ENCODE assay signal across 8 cellular contexts in the genomic region with DNA sequence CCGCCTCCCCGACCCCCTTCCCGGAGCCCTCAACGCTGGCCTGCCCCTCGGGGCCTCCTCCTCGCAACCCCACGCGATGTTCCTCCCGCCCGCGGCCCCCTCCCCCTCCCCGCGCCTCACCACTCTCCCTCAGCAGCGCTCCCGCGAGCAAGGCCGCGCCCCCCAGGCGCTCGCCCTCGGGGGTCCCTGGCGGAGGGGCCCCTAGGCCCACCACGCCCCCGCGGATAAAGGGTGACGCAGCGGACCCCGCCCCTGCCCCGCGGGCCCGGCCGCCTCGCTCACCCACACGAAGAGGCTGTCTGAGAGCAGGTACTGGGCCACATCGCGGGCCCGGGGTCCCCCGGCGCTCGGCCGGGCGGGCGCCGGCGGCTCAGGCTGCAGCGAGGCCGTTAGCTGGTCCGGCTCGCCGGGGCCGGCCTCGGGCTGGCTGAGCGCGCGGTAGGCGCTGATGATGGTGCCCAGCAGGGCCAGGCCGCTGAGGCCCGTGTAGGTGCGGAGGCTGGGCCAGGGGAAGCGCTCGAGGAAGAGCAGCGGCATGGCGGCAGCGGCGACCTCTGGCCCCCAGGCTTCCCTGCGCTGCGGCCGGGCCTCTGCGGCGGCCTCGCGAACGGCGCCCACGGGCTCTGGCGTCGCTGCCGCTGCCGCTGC. TPM values are rescaled to one million over a fixed set of nuclear protein-coding genes. Genes with fewer than 3 reads are reported as not detected.
DNase-seq lines count a peak whose midpoint lies in the region; ATAC-seq, FAIRE-seq and TF ChIP-seq lines count a peak whose summit lies in the region.

No MANE protein-coding gene starts in this region.

- no peak for TF ChIP-seq CTCF in K562 (IDR thresholded peaks at IDR 0.05 in 2 of 3, conservative IDR thresholded peaks at IDR 0.05 in 1 of 3; ENCODE audit: insufficient read depth in 2 of 3, low read depth in 1 of 3, low read length in 3 of 3)

- H2AFZ ChIP-seq in K562 (ENCODE audit: low read depth, low read length), result peak overlapping the region; percentile 69; the same call in 1 of the 2 replicates

- no peak for FAIRE-seq in K562 (lab: Jason Lieb, UNC)

- peaks cover 53% of the 10 kb centered on the region for H3K79me2 ChIP-seq in K562 (ENCODE audit: control insufficient read depth, insufficient read depth, low read length)

- TF ChIP-seq EP300 in K562 (IDR thresholded peaks at IDR 0.05; ENCODE audit: low read length), result no peak

- 0% methylated on average over 29 of the region's 79 CpGs for WGBS in K562 (ENCODE audit: insufficient coverage, low coverage, missing lambda C conversion rate)

- peaks cover 23 to 42% of the 10 kb centered on the region in 2 experiments for H3K4me1 ChIP-seq in K562 (replicated peaks in 1 of 2; ENCODE audit: control insufficient read depth in 2 of 2, insufficient read depth in 2 of 2, low read length in 2 of 2)
- H3K4me1 ChIP-seq in iPS-20b (ENCODE audit: insufficient read depth, low read length), result peaks cover 18% of the 10 kb centered on the region

- H3K4me3 ChIP-seq in K562 (peak overlapping the region; percentile 90), iPS-20b (ENCODE audit: low read length) (peak overlapping the region; percentile 83; the same call in 1 of the 2 replicates)

- no peaks in the 10 kb centered on the region for H3K9me1 ChIP-seq in K562 (ENCODE audit: control insufficient read depth, insufficient read depth, low read length)

- H3K9me3 ChIP-seq in K562 (replicated peaks; ENCODE audit: control insufficient read depth, insufficient read depth, low read depth, low read length) (no peaks in the 10 kb centered on the region), iPS-20b (ENCODE audit: insufficient read depth, low read depth, low read length) (no peaks in the 10 kb centered on the region)

- H4K20me1 ChIP-seq in K562 (replicated peaks; ENCODE audit: control insufficient read depth, insufficient read depth, low read length), result peaks cover 12% of the 10 kb centered on the region; the same call in 1 of the 2 replicates

- TF ChIP-seq POLR2A in K562 (conservative IDR thresholded peaks at IDR 0.05), result no peak

- TF ChIP-seq RAD21 in K562 (CRISPR knock-in tag; conservative IDR thresholded peaks at IDR 0.05 in 1 of 2, IDR thresholded peaks at IDR 0.05 in 1 of 2), result no peak

- no TSS peak for BruUV-seq in K562 (replicated peaks; lab: Mats Ljungman, UMichigan)

- H3K4me2 ChIP-seq in K562 (ENCODE audit: insufficient read depth, low read length), result peak overlapping the region; percentile 79; the same call in 1 of the 2 replicates

- peak overlapping the region; percentile 70 to 94; a peak in 3 of 4 replicates for H3K9ac ChIP-seq in K562 (ENCODE audit: insufficient read depth in 1 of 2, low read depth in 2 of 2, low read length in 2 of 2)
- H3K9ac ChIP-seq in iPS-20b (ENCODE audit: low read depth, low read length), result peak overlapping the region; percentile 46; the same call in 1 of the 2 replicates

- H3K36me3 ChIP-seq in K562 (ENCODE audit: control insufficient read depth, insufficient read depth, low read length) (peaks cover 13% of the 10 kb centered on the region; the same call in 2 of the 3 replicates), iPS-20b (ENCODE audit: insufficient read depth, low read depth, low read length) (peaks cover 12% of the 10 kb centered on the region; the same call in 1 of the 2 replicates)

- intact Hi-C loops in K562 (cut with micrococcal nuclease), result loop anchor here (2.0 to 5.0 kb wide), 2 partner anchors 68 to 93 kb away; no protein-coding TSS in a partner anchor

- DNase-seq in NCI-H82 (lab: John Stamatoyannopoulos, UW) (peak; percentile 51), NCI-H82 treated with DMSO at 0.1 percent for 48 hours (lab: John Stamatoyannopoulos, UW; ENCODE audit: unreplicated experiment) (no peak), T follicular helper cell (ENCODE audit: low read depth) (peak; percentile 15), K562 (ENCODE audit: extremely low read depth in 1 of 4, low spot score in 3 of 4) (peak; percentile 38 to 79 (median 60)), inferior parietal cortex (ENCODE audit: extremely low spot score) (no peak)
- DNase-seq in stimulated activated CD4-positive, alpha-beta T cell treated with anti-CD3 and anti-CD28 coated beads, Interleukin-12 subunit alpha, Interleukin-12 subunit beta, amount 100 ng/mL, for 4 hours, result peak; percentile 34

- CTCF ChIA-PET in K562 (lab: Yijun Ruan, JAX; ENCODE audit: low intra/inter-chr PET ratio), result interaction anchor here (0.5 kb wide), 1 partner anchor 107 kb away, joined by 4 read pairs; no protein-coding TSS in a partner anchor

- POLR2A ChIA-PET in K562 (lab: Yijun Ruan, JAX), result interaction anchor here (0.7 to 2.1 kb wide), 2 partner anchors 26 to 133 kb away, joined by 3 to 6 read pairs; a partner anchor contains a TSS

- H3K27ac ChIP-seq in K562 (ENCODE audit: extremely low read depth, low read depth, low read length), result peak overlapping the region; percentile 85
- no peak overlapping the region for H3K27ac ChIP-seq in iPS-20b (ENCODE audit: low read length)

- in situ Hi-C loops in K562 (cut with MboI), result no loop called here

- H3K27me3 ChIP-seq in K562 (ENCODE audit: control insufficient read depth in 2 of 2, insufficient read depth in 2 of 2, low read length in 2 of 2) (no peaks in the 10 kb centered on the region), iPS-20b (ENCODE audit: insufficient read depth, low read length) (peaks cover 31% of the 10 kb centered on the region)

- ATAC-seq in HG03097 (IDR thresholded peaks at IDR 0.05; ENCODE audit: low FRiP score, unreplicated experiment) (peak; percentile 31), K562 (peak; percentile 39)

TF ChIP-seq in K562, 482 proteins besides CTCF, POLR2A, EP300 and RAD21 (continues in another document):
- TF ChIP-seq POLR2H (tag; IDR thresholded peaks at IDR 0.05; ENCODE audit: low read depth) (no peak), BCOR (IDR thresholded peaks at IDR 0.05) (no peak), TAF1 (IDR thresholded peaks at IDR 0.05; ENCODE audit: control insufficient read depth, extremely low read depth, insufficient read depth, low read length, severe bottlenecking) (no peak), ZKSCAN1 (IDR thresholded peaks at IDR 0.05; ENCODE audit: low read depth, low read length) (no peak)

RNA-seq across cellular contexts. Expression of a gene that starts 0.4 kb away (rescaled TPM):
- total RNA-seq in K562 (2011; cell fraction: chromatin; rRNA removed; ENCODE audit: low replicate concordance), result 260 and 308 TPM in 2 replicates
- total RNA-seq in K562 (2011; cell fraction: nucleolus; rRNA removed), result 392 and 441 TPM in 2 replicates
- 458 and 539 TPM in 2 replicates for total RNA-seq in K562 (2011; cell fraction: nucleoplasm; rRNA removed)
- total RNA-seq in K562 (2014; rRNA removed) (99.9 and 121 TPM in 2 replicates), K562 (2014; rRNA removed; fragmentation: Illumina TruSeq; extraction: Trizol) (70.4 and 72.1 TPM in 2 replicates), K562 (2015; rRNA removed; fragmentation: Illumina TruSeq; extraction: Trizol) (57.0 and 61.0 TPM in 2 replicates), K562 (2021) (102 and 113 TPM in 2 replicates)
- polyA plus RNA-seq in K562 (2011; rRNA removed) (58.4 and 62.2 TPM in 2 replicates), K562 (2014; fragmentation: Illumina TruSeq; extraction: Trizol) (50.6 and 51.7 TPM in 2 replicates), K562 (2014; fragmentation: Nextera tagmentation; extraction: Ambion mirVana) (10 to 100 TPM; 15.6 to 27.3 TPM), K562 (2014; rRNA removed) (43.8 and 50.9 TPM in 2 replicates)
- polyA plus RNA-seq in K562 (2011; cell fraction: cytosol; rRNA removed), result 72.0 and 91.3 TPM in 2 replicates
- polyA plus RNA-seq in K562 (2011; cell fraction: nucleus; rRNA removed), result 67.5 and 105 TPM in 2 replicates
- polyA plus RNA-seq in K562 (2012), result 70.1 and 113 TPM in 2 replicates
- 122 and 186 TPM in 2 replicates for polyA minus RNA-seq in K562 (2011; rRNA and poly(A)+ RNA removed)
- 163 and 192 TPM in 2 replicates for polyA minus RNA-seq in K562 (2011; cell fraction: cytosol; rRNA and poly(A)+ RNA removed)
- polyA minus RNA-seq in K562 (2011; cell fraction: nucleus; rRNA and poly(A)+ RNA removed), result 84.7 and 112 TPM in 2 replicates

RNA-seq across cellular contexts. Expression of a gene that starts 26.2 kb away (rescaled TPM):
- total RNA-seq in K562 (2011; cell fraction: chromatin; rRNA removed; ENCODE audit: low replicate concordance), result 51.6 and 102 TPM in 2 replicates
- total RNA-seq in K562 (2011; cell fraction: nucleolus; rRNA removed), result 53.4 and 64.7 TPM in 2 replicates
- total RNA-seq in K562 (2011; cell fraction: nucleoplasm; rRNA removed), result 48.0 and 83.7 TPM in 2 replicates
- total RNA-seq in K562 (2014; rRNA removed) (72.5 and 172 TPM in 2 replicates), K562 (2014; rRNA removed; fragmentation: Illumina TruSeq; extraction: Trizol) (123 and 159 TPM in 2 replicates), K562 (2015; rRNA removed; fragmentation: Illumina TruSeq; extraction: Trizol) (102 and 112 TPM in 2 replicates), K562 (2021) (200 and 218 TPM in 2 replicates)
- polyA plus RNA-seq in K562 (2011; rRNA removed) (142 and 160 TPM in 2 replicates), K562 (2014; fragmentation: Illumina TruSeq; extraction: Trizol) (121 and 146 TPM in 2 replicates), K562 (2014; fragmentation: Nextera tagmentation; extraction: Ambion mirVana) (100 to 1,000 TPM; 109 to 135 TPM), K562 (2014; rRNA removed) (62.4 and 69.4 TPM in 2 replicates)
- 73.9 and 107 TPM in 2 replicates for polyA plus RNA-seq in K562 (2011; cell fraction: cytosol; rRNA removed)
- polyA plus RNA-seq in K562 (2011; cell fraction: nucleus; rRNA removed), result 128 and 152 TPM in 2 replicates
- polyA plus RNA-seq in K562 (2012), result 139 and 178 TPM in 2 replicates
- polyA minus RNA-seq in K562 (2011; rRNA and poly(A)+ RNA removed), result 166 and 195 TPM in 2 replicates
- 80.8 and 83.8 TPM in 2 replicates for polyA minus RNA-seq in K562 (2011; cell fraction: cytosol; rRNA and poly(A)+ RNA removed)
- 64.9 and 78.0 TPM in 2 replicates for polyA minus RNA-seq in K562 (2011; cell fraction: nucleus; rRNA and poly(A)+ RNA removed)

RNA-seq across cellular contexts. Expression of a gene that starts 26.4 kb away (rescaled TPM):
- 58.2 and 95.4 TPM in 2 replicates for total RNA-seq in K562 (2011; cell fraction: chromatin; rRNA removed; ENCODE audit: low replicate concordance)
- 32.0 and 35.3 TPM in 2 replicates for total RNA-seq in K562 (2011; cell fraction: nucleolus; rRNA removed)
- total RNA-seq in K562 (2011; cell fraction: nucleoplasm; rRNA removed), result 73.5 and 93.4 TPM in 2 replicates
- 107 and 123 TPM in 2 replicates for total RNA-seq in K562 (2014; rRNA removed)
- 81.7 and 85.8 TPM in 2 replicates for total RNA-seq in K562 (2014; rRNA removed; fragmentation: Illumina TruSeq; extraction: Trizol)
- 56.4 and 62.3 TPM in 2 replicates for total RNA-seq in K562 (2015; rRNA removed; fragmentation: Illumina TruSeq; extraction: Trizol)
- total RNA-seq in K562 (2021), result 69.5 and 71.1 TPM in 2 replicates
- 66.3 and 73.1 TPM in 2 replicates for polyA plus RNA-seq in K562 (2011; rRNA removed)
- 20.5 and 41.8 TPM in 2 replicates for polyA plus RNA-seq in K562 (2011; cell fraction: cytosol; rRNA removed)
- 28.3 and 43.0 TPM in 2 replicates for polyA plus RNA-seq in K562 (2011; cell fraction: nucleus; rRNA removed)
- polyA plus RNA-seq in K562 (2012), result 73.2 and 85.8 TPM in 2 replicates
- 88.9 and 90.0 TPM in 2 replicates for polyA plus RNA-seq in K562 (2014; fragmentation: Illumina TruSeq; extraction: Trizol)
- polyA plus RNA-seq in K562 (2014; fragmentation: Nextera tagmentation; extraction: Ambion mirVana), result 100 to 1,000 TPM in 1 of 2 experiments, 10 to 100 TPM in 1; 60.4 to 134 TPM
- polyA plus RNA-seq in K562 (2014; rRNA removed), result 88.4 and 101 TPM in 2 replicates
- 83.7 and 89.0 TPM in 2 replicates for polyA minus RNA-seq in K562 (2011; rRNA and poly(A)+ RNA removed)
- 36.7 and 51.5 TPM in 2 replicates for polyA minus RNA-seq in K562 (2011; cell fraction: cytosol; rRNA and poly(A)+ RNA removed)
- 30.0 and 42.9 TPM in 2 replicates for polyA minus RNA-seq in K562 (2011; cell fraction: nucleus; rRNA and poly(A)+ RNA removed)

Comparison
In these comparisons a context has a peak if more than half of its experiments do, and no peak if none do; other contexts are left out.
1. DNase-seq: peak in NCI-H82 (single experiment), T follicular helper cell (single experiment), K562 (4 of 4) and stimulated activated CD4-positive, alpha-beta T cell treated with anti-CD3 and anti-CD28 coated beads, Interleukin-12 subunit alpha, Interleukin-12 subunit beta, amount 100 ng/mL, for 4 hours (single experiment); none in NCI-H82 treated with DMSO at 0.1 percent for 48 hours (single experiment) and inferior parietal cortex (single experiment).